21 cellular contexts compared by ENCODE assay signal in genomic region chr7:2131341-2131740, GRCh38.
A peak's percentile ranks its signal among the peaks of the same experiment; 100 is the strongest.
DNase-seq lines count a peak whose midpoint lies in the region; ATAC-seq and TF ChIP-seq lines count a peak whose summit lies in the region.
"Had no signal": no experiment of that assay in that cellular context is flagged by ENCODE, and none has a peak within 500 bp of the region (broad histone marks: within the 10 kb centered on the region; RNA-seq: fewer than 3 reads in every experiment).

No MANE protein-coding gene starts in this region.

- H3K9me3 Mint-ChIP-seq in endothelial cell (ENCODE audit: unreplicated experiment), result no peaks in the 10 kb centered on the region
- H3K9me3 Mint-ChIP-seq in progenitor cell of endocrine pancreas (ENCODE audit: low read depth), result no peaks in the 10 kb centered on the region
- no peaks in the 10 kb centered on the region for H3K9me3 Mint-ChIP-seq in neural progenitor cell
- H3K9me3 Mint-ChIP-seq: CD4-positive, CD25-positive, alpha-beta regulatory T cell had no signal

- H3K4me1 Mint-ChIP-seq in endothelial cell (ENCODE audit: unreplicated experiment) (peaks cover 6% of the 10 kb centered on the region), progenitor cell of endocrine pancreas (ENCODE audit: low read depth) (peaks cover 8% of the 10 kb centered on the region), neural progenitor cell (peaks cover 20% of the 10 kb centered on the region)

- H3K36me3 Mint-ChIP-seq in endothelial cell (ENCODE audit: low read depth, unreplicated experiment), result peaks cover 37% of the 10 kb centered on the region
- peaks cover 20% of the 10 kb centered on the region for H3K36me3 Mint-ChIP-seq in progenitor cell of endocrine pancreas (ENCODE audit: insufficient read depth)
- H3K36me3 Mint-ChIP-seq in neural progenitor cell, result peaks cover 27% of the 10 kb centered on the region

- no peaks in the 10 kb centered on the region for H3K79me2 ChIP-seq in neural progenitor cell (ENCODE audit: low read depth)

- ATAC-seq in GM21515 (IDR thresholded peaks at IDR 0.05; ENCODE audit: unreplicated experiment) (no peak), HG03135 (IDR thresholded peaks at IDR 0.05; ENCODE audit: unreplicated experiment) (no peak)
- ATAC-seq: Panc1 had no signal

- H3K27me3 Mint-ChIP-seq in endothelial cell (ENCODE audit: unreplicated experiment) (peaks cover 2% of the 10 kb centered on the region), progenitor cell of endocrine pancreas (no peaks in the 10 kb centered on the region), neural progenitor cell (ENCODE audit: insufficient read depth, low read depth) (peaks cover 5% of the 10 kb centered on the region)
- H3K27me3 Mint-ChIP-seq: CD4-positive, CD25-positive, alpha-beta regulatory T cell had no signal

- CTCF ChIA-PET in A673 (lab: Charles Lee), result no interaction called here

- POLR2A ChIA-PET in A673 (lab: Charles Lee; ENCODE audit: low non-redundant PET), result interaction anchor here (0.5 kb wide), 1 partner anchor 29 kb away, joined by 9 read pairs; no protein-coding TSS in a partner anchor

- H3K4me3 Mint-ChIP-seq in endothelial cell (ENCODE audit: unreplicated experiment), result no peak overlapping the region
- no peak overlapping the region for H3K4me3 Mint-ChIP-seq in progenitor cell of endocrine pancreas (ENCODE audit: low read depth)
- no peak overlapping the region for H3K4me3 Mint-ChIP-seq in neural progenitor cell
- H3K4me3 Mint-ChIP-seq: CD4-positive, CD25-positive, alpha-beta regulatory T cell had no signal

- peak; percentile 95 for DNase-seq in A673 (ENCODE audit: low spot score)
- DNase-seq in NCI-H526 treated with DMSO at 0.1 percent for 48 hours (lab: John Stamatoyannopoulos, UW), result peak; percentile 9
- no peak for DNase-seq in endothelial cell (ENCODE audit: low spot score)
- no peak for DNase-seq in progenitor cell of endocrine pancreas (ENCODE audit: low spot score, unreplicated experiment)
- no peak for DNase-seq in neural progenitor cell (ENCODE audit: low spot score)
- DNase-seq in activated gamma-delta T cell (lab: John Stamatoyannopoulos, UW), result no peak
- DNase-seq: 8988T; AML-193; CD4-positive, CD25-positive, alpha-beta regulatory T cell; KG1; NCI-H1092 treated with DMSO at 0.1 percent for 48 hours; NCI-H146; NCI-H2029; NCI-H226; NCI-H510A treated with DMSO at 0.1 percent for 48 hours; NCI-H774; NK-92 treated with Interleukin-12 subunit alpha and Interleukin-12 subunit beta, amount 100 ng/mL, for 24 hours had no signal

- no peaks in the 10 kb centered on the region for H3F3A ChIP-seq in neural progenitor cell (ENCODE audit: low read depth)

- H3K9me3 ChIP-seq in A673 (ENCODE audit: low read depth, low read length, poor library complexity, severe bottlenecking) (no peaks in the 10 kb centered on the region), neural progenitor cell (ENCODE audit: low read depth) (no peaks in the 10 kb centered on the region)
- H3K9me3 ChIP-seq: HAP-1 had no signal

- H3K4me3 ChIP-seq in A673 (ENCODE audit: low read depth, low read length, poor library complexity, severe bottlenecking) (no peak overlapping the region), neural progenitor cell (no peak overlapping the region)
- H3K4me3 ChIP-seq: HAP-1 had no signal

- H3K27me3 ChIP-seq in A673 (replicated peaks; ENCODE audit: insufficient read depth, low read depth, low read length, poor library complexity), result no peaks in the 10 kb centered on the region
- no peaks in the 10 kb centered on the region for H3K27me3 ChIP-seq in neural progenitor cell

- H4K20me1 ChIP-seq in neural progenitor cell (ENCODE audit: low read depth), result no peaks in the 10 kb centered on the region

- peak overlapping the region; percentile 17 for H3K27ac Mint-ChIP-seq in endothelial cell (ENCODE audit: unreplicated experiment)
- H3K27ac Mint-ChIP-seq in progenitor cell of endocrine pancreas, result peak overlapping the region; percentile 23
- no peak overlapping the region for H3K27ac Mint-ChIP-seq in neural progenitor cell
- H3K27ac Mint-ChIP-seq: CD4-positive, CD25-positive, alpha-beta regulatory T cell had no signal

- no peak overlapping the region for H2AFZ ChIP-seq in neural progenitor cell (replicated peaks)

- H3K4me2 ChIP-seq in neural progenitor cell, result no peak overlapping the region

- no TSS peak for BruUV-seq in A673 (replicated peaks; lab: Mats Ljungman, UMichigan)

- H3K27ac ChIP-seq in A673 (ENCODE audit: low read depth, low read length, poor library complexity, severe bottlenecking) (peak overlapping the region; percentile 66), neural progenitor cell (no peak overlapping the region)

- intact Hi-C loops in A673 (cut with micrococcal nuclease; ENCODE audit: unreplicated experiment), result no loop called here

- H3K4me1 ChIP-seq in A673 (ENCODE audit: insufficient read depth, low read length, poor library complexity, severe bottlenecking) (peaks cover 22% of the 10 kb centered on the region), neural progenitor cell (no peaks in the 10 kb centered on the region)
- H3K4me1 ChIP-seq: HAP-1 had no signal

- H3K9ac ChIP-seq in neural progenitor cell, result no peak overlapping the region

- TF ChIP-seq CTCF in A673 (conservative IDR thresholded peaks at IDR 0.05; ENCODE audit: low read depth, low read length) (no peak), endothelial cell (IDR thresholded peaks at IDR 0.05; ENCODE audit: unreplicated experiment) (no peak), progenitor cell of endocrine pancreas (IDR thresholded peaks at IDR 0.05; ENCODE audit: unreplicated experiment) (no peak), neural progenitor cell (IDR thresholded peaks at IDR 0.05) (no peak)

- H3K36me3 ChIP-seq in A673 (ENCODE audit: insufficient read depth, low read length, poor library complexity, severe bottlenecking) (no peaks in the 10 kb centered on the region), neural progenitor cell (no peaks in the 10 kb centered on the region)
- H3K36me3 ChIP-seq: HAP-1 had no signal

Comparison
In these comparisons a context has a peak if more than half of its experiments do, and no peak if none do; other contexts are left out.
1. DNase-seq: peak in A673 (single experiment) and NCI-H526 treated with DMSO at 0.1 percent for 48 hours (single experiment); none in endothelial cell (single experiment), progenitor cell of endocrine pancreas (single experiment), neural progenitor cell (single experiment) and activated gamma-delta T cell (single experiment).